1 cellular context compared by ENCODE assay signal in genomic region chr16:31142109-31143035, GRCh38.
TF ChIP-seq lines count a peak whose summit lies in the region.

No MANE protein-coding gene starts in this region.

TF ChIP-seq in K562, 482 proteins besides CTCF, POLR2A, EP300 and RAD21 (continued from another document and continues in another):
- TF ChIP-seq PURB (CRISPR knock-in tag; IDR thresholded peaks at IDR 0.05; ENCODE audit: low read depth) (no peak), ZNF785 (CRISPR knock-in tag; IDR thresholded peaks at IDR 0.05) (no peak), NKRF (IDR thresholded peaks at IDR 0.05; ENCODE audit: borderline replicate concordance) (no peak), ZNF561 (CRISPR knock-in tag; conservative IDR thresholded peaks at IDR 0.05) (no peak), ZNF766 (CRISPR knock-in tag; conservative IDR thresholded peaks at IDR 0.05) (no peak), CBFA2T2 (conservative IDR thresholded peaks at IDR 0.05) (no peak), XRCC3 (IDR thresholded peaks at IDR 0.05) (no peak), SIN3B (IDR thresholded peaks at IDR 0.05; ENCODE audit: low read depth) (peak; percentile 71), GATAD2B (IDR thresholded peaks at IDR 0.05; ENCODE audit: borderline replicate concordance) (peak; percentile 96), COPS2 (conservative IDR thresholded peaks at IDR 0.05) (no peak), THRA (IDR thresholded peaks at IDR 0.05) (no peak), MAZ (CRISPR knock-in tag; conservative IDR thresholded peaks at IDR 0.05 in 1 of 2, IDR thresholded peaks at IDR 0.05 in 1 of 2) (peak; percentile 85 to 94), OTX1 (CRISPR knock-in tag; IDR thresholded peaks at IDR 0.05) (no peak), JUND (IDR thresholded peaks at IDR 0.05; ENCODE audit: borderline replicate concordance, low read depth, low read length) (peak; percentile 37; the same call in 1 of the 2 replicates), JUND (tag; IDR thresholded peaks at IDR 0.05; ENCODE audit: borderline replicate concordance, low read depth, low read length) (no peak; the same call in 2 of the 3 replicates), ETS2 (tag; IDR thresholded peaks at IDR 0.05; ENCODE audit: borderline replicate concordance, poor library complexity, severe bottlenecking) (no peak), CCAR2 (IDR thresholded peaks at IDR 0.05; ENCODE audit: low read depth, low read length) (no peak), THRAP3 (IDR thresholded peaks at IDR 0.05; ENCODE audit: borderline replicate concordance) (no peak), PTRF (tag; IDR thresholded peaks at IDR 0.05) (no peak), TSHZ1 (CRISPR knock-in tag; IDR thresholded peaks at IDR 0.05) (no peak), FOXM1 (IDR thresholded peaks at IDR 0.05; ENCODE audit: low read depth) (no peak), FOXM1 (CRISPR knock-in tag; IDR thresholded peaks at IDR 0.05; ENCODE audit: low read depth) (no peak), GTF3C2 (IDR thresholded peaks at IDR 0.05; ENCODE audit: borderline replicate concordance, extremely low read depth, insufficient read length) (no peak), ZNF12 (CRISPR knock-in tag; IDR thresholded peaks at IDR 0.05) (no peak), NCOA6 (IDR thresholded peaks at IDR 0.05) (no peak), SNAPC5 (CRISPR knock-in tag; IDR thresholded peaks at IDR 0.05) (no peak), NFYB (IDR thresholded peaks at IDR 0.05; ENCODE audit: extremely low read depth, insufficient read length) (no peak), ZNF197 (CRISPR knock-in tag; IDR thresholded peaks at IDR 0.05; ENCODE audit: low read depth) (no peak), HEY1 (CRISPR knock-in tag; IDR thresholded peaks at IDR 0.05; ENCODE audit: borderline replicate concordance) (no peak), MXD1 (CRISPR knock-in tag; IDR thresholded peaks at IDR 0.05; ENCODE audit: borderline replicate concordance, poor library complexity, severe bottlenecking) (no peak), ZNF644 (tag; IDR thresholded peaks at IDR 0.05; ENCODE audit: low read depth) (no peak), PHF8 (IDR thresholded peaks at IDR 0.05; ENCODE audit: borderline replicate concordance, low read length) (peak; percentile 40; the same call in 1 of the 2 replicates), CEBPZ (IDR thresholded peaks at IDR 0.05; ENCODE audit: borderline replicate concordance, low read depth, low read length) (no peak), HOXB6 (CRISPR knock-in tag; IDR thresholded peaks at IDR 0.05; ENCODE audit: borderline replicate concordance) (no peak), KLF16 (IDR thresholded peaks at IDR 0.05) (peak; percentile 53; the same call in 1 of the 2 replicates), NR0B1 (IDR thresholded peaks at IDR 0.05; ENCODE audit: partially characterized antibody) (no peak), ZFP36 (IDR thresholded peaks at IDR 0.05; ENCODE audit: low read depth, low read length, partially characterized antibody) (no peak), ZBTB7A (IDR thresholded peaks at IDR 0.05; ENCODE audit: borderline replicate concordance, control insufficient read depth, low read depth, low read length) (peak; percentile 77; the same call in 1 of the 2 replicates), CREB3 (tag; conservative IDR thresholded peaks at IDR 0.05; ENCODE audit: low read depth) (no peak), PKNOX1 (IDR thresholded peaks at IDR 0.05) (no peak), LCOR (CRISPR knock-in tag; IDR thresholded peaks at IDR 0.05) (peak; percentile 68), NCOA2 (IDR thresholded peaks at IDR 0.05; ENCODE audit: partially characterized antibody in 2 of 2) (no peak), ZFX (CRISPR knock-in tag; IDR thresholded peaks at IDR 0.05) (peak; percentile 36), ZNF263 (CRISPR knock-in tag; IDR thresholded peaks at IDR 0.05; ENCODE audit: borderline replicate concordance) (peak; percentile 59; the same call in 1 of the 2 replicates), POU5F1 (IDR thresholded peaks at IDR 0.05; ENCODE audit: borderline replicate concordance, low read depth, low read length, partially characterized antibody) (no peak), GMEB1 (CRISPR knock-in tag; IDR thresholded peaks at IDR 0.05) (0 out of 2 replicates have a peak, but pooled peaks have one; percentile 40)
